1 cellular context compared by ENCODE assay signal in genomic region chr19:12983091-12983490, GRCh38.
TF ChIP-seq lines count a peak whose summit lies in the region.

No MANE protein-coding gene starts in this region.

TF ChIP-seq in HCT116, 20 proteins besides CTCF, POLR2A, EP300 and RAD21 (continued from another document):
- TF ChIP-seq POLR2AphosphoS5 (IDR thresholded peaks at IDR 0.05; ENCODE audit: low read depth, low read length) (no peak), REST (IDR thresholded peaks at IDR 0.05; ENCODE audit: low read depth) (no peak)
